13 cellular contexts compared by ENCODE assay signal in genomic region chr12:53694746-53695145, GRCh38. TPM values are rescaled to one million over a fixed set of nuclear protein-coding genes. Genes with fewer than 3 reads are reported as not detected.
DNase-seq lines count a peak whose midpoint lies in the region; ATAC-seq, FAIRE-seq and TF ChIP-seq lines count a peak whose summit lies in the region.
"Had no signal": no experiment of that assay in that cellular context is flagged by ENCODE, and none has a peak within 500 bp of the region (broad histone marks: within the 10 kb centered on the region; RNA-seq: fewer than 3 reads in every experiment).

No MANE protein-coding gene starts in this region.

- H4K20me1 ChIP-seq in astrocyte (ENCODE audit: insufficient read depth, low read length): no peaks in the 10 kb centered on the region

- H3K9me3 ChIP-seq in astrocyte (ENCODE audit: insufficient read depth, low read depth, low read length): no peaks in the 10 kb centered on the region
- no peaks in the 10 kb centered on the region for H3K9me3 ChIP-seq in upper lobe of right lung
- H3K9me3 ChIP-seq: left lung had no signal

- peak overlapping the region; percentile 64 for H3K4me2 ChIP-seq in astrocyte (ENCODE audit: low read length)

- intact Hi-C loops in upper lobe of right lung (cut with DNase I): no loop called here

- H3K4me1 ChIP-seq in astrocyte (ENCODE audit: insufficient read depth, low read length) (peaks cover 12% of the 10 kb centered on the region), upper lobe of right lung (peaks cover 19% of the 10 kb centered on the region)

- TF ChIP-seq CTCF in astrocyte (IDR thresholded peaks at IDR 0.05; ENCODE audit: insufficient read depth, low read depth, low read length) (no peak), upper lobe of right lung (IDR thresholded peaks at IDR 0.05) (no peak)

- H3K27me3 ChIP-seq in astrocyte (ENCODE audit: insufficient read depth, low read length): peaks cover 36% of the 10 kb centered on the region
- H3K27me3 ChIP-seq in upper lobe of right lung: peaks cover 66% of the 10 kb centered on the region

- no peak overlapping the region for H3K4me3 ChIP-seq in astrocyte (ENCODE audit: insufficient read depth, low read depth, low read length)
- H3K4me3 ChIP-seq in upper lobe of right lung: peak overlapping the region; percentile 5
- H3K4me3 ChIP-seq: left lung had no signal

- no peak overlapping the region for H3K27ac Mint-ChIP-seq in stimulated activated naive CD8-positive, alpha-beta T cell treated with anti-CD3 and anti-CD28 coated beads, Interleukin-15, Interleukin-2, amounts not matched to agents 100 ng/mL and 50 ng/mL, for 24 hours
- H3K27ac Mint-ChIP-seq in astrocyte (ENCODE audit: unreplicated experiment) (no peak overlapping the region), memory B cell (no peak overlapping the region)

- no peak for FAIRE-seq in astrocyte (lab: Jason Lieb, UNC)
- FAIRE-seq: HTR-8/SVneo had no signal

- H3K9me3 Mint-ChIP-seq in stimulated activated naive CD8-positive, alpha-beta T cell treated with anti-CD3 and anti-CD28 coated beads, Interleukin-15, Interleukin-2, amounts not matched to agents 100 ng/mL and 50 ng/mL, for 24 hours: no peaks in the 10 kb centered on the region
- no peaks in the 10 kb centered on the region for H3K9me3 Mint-ChIP-seq in astrocyte (ENCODE audit: unreplicated experiment)
- H3K9me3 Mint-ChIP-seq in memory B cell: peaks cover 2% of the 10 kb centered on the region

- H3K27ac ChIP-seq in astrocyte (ENCODE audit: low read depth, low read length): no peak overlapping the region
- no peak overlapping the region for H3K27ac ChIP-seq in upper lobe of right lung
- H3K27ac ChIP-seq: GM23248, left lung had no signal

- H3K36me3 ChIP-seq in astrocyte (ENCODE audit: insufficient read depth, low read length) (no peaks in the 10 kb centered on the region), upper lobe of right lung (no peaks in the 10 kb centered on the region)
- H3K36me3 ChIP-seq: left lung had no signal

- peak overlapping the region; percentile 22 for H3K9ac ChIP-seq in astrocyte (ENCODE audit: low read length)

- no peak for DNase-seq in stimulated activated naive CD8-positive, alpha-beta T cell treated with anti-CD3 and anti-CD28 coated beads, Interleukin-15, Interleukin-2, amounts not matched to agents 100 U/mL and 50 U/mL, for 24 hours
- DNase-seq in astrocyte (ENCODE audit: low read depth): no peak
- DNase-seq in memory B cell (ENCODE audit: low spot score in 2 of 2): no peak
- DNase-seq in upper lobe of right lung: no peak
- DNase-seq in NCI-H128 (lab: John Stamatoyannopoulos, UW; ENCODE audit: unreplicated experiment): no peak
- DNase-seq in KG1 (lab: John Stamatoyannopoulos, UW): no peak
- DNase-seq: AML-193 had no signal

- peak overlapping the region; percentile 72 for H3K4me3 Mint-ChIP-seq in stimulated activated naive CD8-positive, alpha-beta T cell treated with anti-CD3 and anti-CD28 coated beads, Interleukin-15, Interleukin-2, amounts not matched to agents 100 ng/mL and 50 ng/mL, for 24 hours
- H3K4me3 Mint-ChIP-seq in astrocyte (ENCODE audit: unreplicated experiment): peak overlapping the region; percentile 57
- peak overlapping the region; percentile 67 for H3K4me3 Mint-ChIP-seq in memory B cell

- H2AFZ ChIP-seq in astrocyte (ENCODE audit: low read depth, low read length): peak overlapping the region; percentile 56

- ATAC-seq in stimulated activated naive CD8-positive, alpha-beta T cell treated with anti-CD3 and anti-CD28 coated beads, Interleukin-15, Interleukin-2, amounts not matched to agents 100 U/mL and 50 U/mL, for 24 hours: no peak
- no peak for ATAC-seq in memory B cell (ENCODE audit: low read depth)
- ATAC-seq in upper lobe of right lung: no peak
- no peak for ATAC-seq in GM21576 (IDR thresholded peaks at IDR 0.05; ENCODE audit: unreplicated experiment)

- H3K79me2 ChIP-seq in astrocyte (ENCODE audit: insufficient read depth, low read length): no peaks in the 10 kb centered on the region

- no peaks in the 10 kb centered on the region for H3K36me3 Mint-ChIP-seq in stimulated activated naive CD8-positive, alpha-beta T cell treated with anti-CD3 and anti-CD28 coated beads, Interleukin-15, Interleukin-2, amounts not matched to agents 100 ng/mL and 50 ng/mL, for 24 hours (ENCODE audit: low read depth)
- no peaks in the 10 kb centered on the region for H3K36me3 Mint-ChIP-seq in astrocyte (ENCODE audit: low read depth, unreplicated experiment)
- peaks cover 2% of the 10 kb centered on the region for H3K36me3 Mint-ChIP-seq in memory B cell

- peaks cover 30% of the 10 kb centered on the region for H3K4me1 Mint-ChIP-seq in stimulated activated naive CD8-positive, alpha-beta T cell treated with anti-CD3 and anti-CD28 coated beads, Interleukin-15, Interleukin-2, amounts not matched to agents 100 ng/mL and 50 ng/mL, for 24 hours (ENCODE audit: low read depth)
- H3K4me1 Mint-ChIP-seq in astrocyte (ENCODE audit: low read depth, unreplicated experiment) (no peaks in the 10 kb centered on the region), memory B cell (peaks cover 26% of the 10 kb centered on the region)

- H3K27me3 Mint-ChIP-seq in stimulated activated naive CD8-positive, alpha-beta T cell treated with anti-CD3 and anti-CD28 coated beads, Interleukin-15, Interleukin-2, amounts not matched to agents 100 ng/mL and 50 ng/mL, for 24 hours: peaks cover 83% of the 10 kb centered on the region
- peaks cover 46% of the 10 kb centered on the region for H3K27me3 Mint-ChIP-seq in astrocyte (ENCODE audit: low read depth, unreplicated experiment)
- H3K27me3 Mint-ChIP-seq in memory B cell: peaks cover 44% of the 10 kb centered on the region

RNA-seq across cellular contexts. Expression of gene ATP5MC2, which starts 18.9 kb away (rescaled TPM):
- 224 and 237 TPM in 2 replicates for total RNA-seq in astrocyte
- total RNA-seq in upper lobe of right lung: 236 TPM

RNA-seq across cellular contexts. Expression of gene CALCOCO1, which starts 32.5 kb away (rescaled TPM):
- total RNA-seq in astrocyte (85.2 and 102 TPM in 2 replicates), upper lobe of right lung (191 TPM)

RNA-seq across cellular contexts. Expression of gene CISTR, which starts 57.0 kb away (rescaled TPM):
- not detected in 2 replicates for total RNA-seq in astrocyte
- total RNA-seq in upper lobe of right lung: not detected
- total RNA-seq: GM23248, left lung, ureter had no signal
